In the genomic region with DNA sequence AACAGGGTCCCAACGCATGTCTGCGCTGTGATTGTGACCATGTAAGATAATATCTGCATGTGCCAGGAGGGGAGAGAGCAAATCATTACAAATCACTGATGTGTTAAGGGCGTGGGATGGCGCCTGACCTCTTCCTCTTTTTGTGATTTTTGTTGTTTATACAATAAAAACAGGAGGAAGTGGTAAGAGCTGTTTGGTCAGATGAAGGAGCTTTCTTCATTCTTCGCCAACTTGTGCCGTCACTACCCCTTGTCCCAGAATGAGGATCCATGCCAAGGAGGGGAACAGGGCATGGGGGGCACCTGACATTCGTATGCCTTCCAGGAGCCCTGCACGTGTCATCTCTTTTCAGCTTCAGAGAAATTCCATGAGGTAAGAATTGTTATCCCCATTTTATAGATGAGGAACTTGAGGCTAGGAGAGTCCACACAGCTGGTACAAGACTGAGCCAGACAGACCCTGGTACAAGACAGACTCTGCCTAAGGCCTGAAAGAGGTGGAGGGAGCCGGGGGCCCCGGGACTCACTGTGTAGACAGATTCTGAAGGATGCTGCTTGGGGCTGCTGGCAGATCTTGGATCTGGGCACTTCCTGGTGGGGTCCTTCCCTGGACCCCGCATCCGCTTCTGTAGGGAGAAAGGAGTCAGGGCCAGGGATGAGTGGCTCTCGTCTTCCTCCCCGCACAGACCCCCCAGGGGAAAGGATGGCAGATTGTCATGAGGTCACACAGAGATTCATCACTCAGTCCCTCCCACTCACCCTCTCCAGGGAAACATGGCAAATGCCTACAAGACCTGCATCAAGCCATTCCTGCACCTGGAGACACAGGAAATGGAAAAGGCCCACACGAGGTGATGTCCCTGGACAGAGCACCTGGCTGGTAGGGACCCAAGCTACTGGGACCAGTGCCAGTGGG, we compare ENCODE assay signal across 11 cellular contexts. TPM values are rescaled to one million over a fixed set of nuclear protein-coding genes. Genes with fewer than 3 reads are reported as not detected.
DNase-seq lines count a peak whose midpoint lies in the region; ATAC-seq and TF ChIP-seq lines count a peak whose summit lies in the region.
"Had no signal": no experiment of that assay in that cellular context is flagged by ENCODE, and none has a peak within 500 bp of the region (broad histone marks: within the 10 kb centered on the region; RNA-seq: fewer than 3 reads in every experiment).

No MANE protein-coding gene starts in this region.

- peaks cover 9 to 19% (median 13%) of the 10 kb centered on the region in 3 donors for H3K4me1 Mint-ChIP-seq in T-cell
- H3K4me1 Mint-ChIP-seq: neural crest cell had no signal

- DNase-seq in HCT116 (ENCODE audit: low read depth, low spot score) (no peak), T-cell (peak in 4 of 34 experiments; percentile 2 to 46 (median 9)), left kidney (ENCODE audit: low read depth, low spot score) (peak; percentile 77), NCI-H1105 (lab: John Stamatoyannopoulos, UW) (no peak)
- no peak for DNase-seq in activated CD4-positive, alpha-beta T cell treated with anti-CD3 and anti-CD28 coated beads, Interleukin-2, amount 50 U/mL, for 1 hour
- DNase-seq: activated naive CD4-positive, alpha-beta T cell treated with anti-CD3 and anti-CD28 coated beads, Interleukin-2, amount 10 ng/mL, durations not matched to agents 7 days and 5 days had no signal

- no peaks in the 10 kb centered on the region for H3K9me2 ChIP-seq in HCT116 (ENCODE audit: insufficient read depth)

- CTCF ChIA-PET in HCT116 (lab: Charles Lee) (no interaction called here), T-cell (lab: Charles Lee) (interaction anchor here in 1 of 2 donors (0.6 kb wide), 1 partner anchor 197 kb away, joined by 5 read pairs; no protein-coding TSS in a partner anchor)

- H3K27me3 Mint-ChIP-seq in T-cell, result peaks cover 0 to 2% of the 10 kb centered on the region in 2 donors

- H3K27ac Mint-ChIP-seq in T-cell, result no peak overlapping the region
- H3K27ac Mint-ChIP-seq: activated naive CD4-positive, alpha-beta T cell treated with anti-CD3 and anti-CD28 coated beads, Interleukin-2, amount 10 ng/mL, durations not matched to agents 7 days and 5 days had no signal

- TF ChIP-seq CTCF in HCT116 (IDR thresholded peaks at IDR 0.05 in 2 of 3, conservative IDR thresholded peaks at IDR 0.05 in 1 of 3; ENCODE audit: borderline replicate concordance in 1 of 3, insufficient read depth in 1 of 3, low read depth in 2 of 3, low read length in 2 of 3), result no peak

- no peak for ATAC-seq in HCT116
- peak in 2 of 4 experiments; percentile 23 to 24 for ATAC-seq in T-cell (replicated peaks in 1 of 4)
- ATAC-seq in GM21390 (IDR thresholded peaks at IDR 0.05; ENCODE audit: unreplicated experiment), result no peak
- no peak for ATAC-seq in GM19455 (IDR thresholded peaks at IDR 0.05; ENCODE audit: unreplicated experiment)

- peak overlapping the region; percentile 35 for H2AFZ ChIP-seq in HCT116 (ENCODE audit: low read depth, low read length, poor library complexity, severe bottlenecking)

- no TSS peak for BruUV-seq in HCT116 (replicated peaks; lab: Mats Ljungman, UMichigan)

- H3K9me3 Mint-ChIP-seq in T-cell, result no peaks in the 10 kb centered on the region
- H3K9me3 Mint-ChIP-seq: activated naive CD4-positive, alpha-beta T cell treated with anti-CD3 and anti-CD28 coated beads, Interleukin-2, amount 10 ng/mL, durations not matched to agents 7 days and 5 days; neural crest cell had no signal

- H3K9me3 ChIP-seq in BLaER1 (no peaks in the 10 kb centered on the region), HCT116 (ENCODE audit: control insufficient read depth in 1 of 2, insufficient read depth in 1 of 2, low read depth in 1 of 2, low read length in 2 of 2) (no peaks in the 10 kb centered on the region)

- POLR2A ChIA-PET in HCT116 (lab: Charles Lee) (no interaction called here), T-cell (lab: Charles Lee) (no interaction called here)

- H3K79me2 ChIP-seq in HCT116 (ENCODE audit: insufficient read depth, low read length), result no peaks in the 10 kb centered on the region

- TF ChIP-seq POLR2A in HCT116 (IDR thresholded peaks at IDR 0.05; ENCODE audit: borderline replicate concordance, extremely low read depth, insufficient read depth, insufficient read length), result no peak

- H3K27me3 ChIP-seq in BLaER1 (no peaks in the 10 kb centered on the region), HCT116 (ENCODE audit: insufficient read depth, low read length) (no peaks in the 10 kb centered on the region)

- intact Hi-C loops in HCT116 (cut with micrococcal nuclease), result no loop called here

- H3K36me3 ChIP-seq in BLaER1 (no peaks in the 10 kb centered on the region), HCT116 (ENCODE audit: control insufficient read depth in 1 of 2, insufficient read depth in 2 of 2, low read length in 2 of 2) (no peaks in the 10 kb centered on the region)

- peak overlapping the region; percentile 5; the same call in 1 of the 2 replicates for H3K27ac ChIP-seq in BLaER1
- no peak overlapping the region for H3K27ac ChIP-seq in HCT116 (ENCODE audit: low read depth, low read length)
- H3K27ac ChIP-seq: C4-2B had no signal

- no peak overlapping the region for H3K9ac ChIP-seq in BLaER1
- no peak overlapping the region for H3K9ac ChIP-seq in HCT116 (ENCODE audit: low read length)

- H3K4me2 ChIP-seq in BLaER1, result peak overlapping the region; percentile 71
- H3K4me2 ChIP-seq in HCT116 (ENCODE audit: low read length), result no peak overlapping the region

- peaks cover 40% of the 10 kb centered on the region for H3K4me1 ChIP-seq in BLaER1
- H3K4me1 ChIP-seq in HCT116 (ENCODE audit: control insufficient read depth in 1 of 2, insufficient read depth in 2 of 2, low read length in 2 of 2), result peaks cover 4 to 7% of the 10 kb centered on the region in 2 experiments; a peak in 3 of 4 replicates

- no peak for TF ChIP-seq RAD21 in HCT116 (IDR thresholded peaks at IDR 0.05; ENCODE audit: low read depth)

- no peaks in the 10 kb centered on the region for H3K36me3 Mint-ChIP-seq in T-cell
- H3K36me3 Mint-ChIP-seq: activated naive CD4-positive, alpha-beta T cell treated with anti-CD3 and anti-CD28 coated beads, Interleukin-2, amount 10 ng/mL, durations not matched to agents 7 days and 5 days had no signal

- no peaks in the 10 kb centered on the region for H4K20me1 ChIP-seq in BLaER1
- no peaks in the 10 kb centered on the region for H4K20me1 ChIP-seq in HCT116 (ENCODE audit: insufficient read depth)

- peak overlapping the region in 2 of 3 donors; percentile 24 to 26 for H3K4me3 Mint-ChIP-seq in T-cell
- H3K4me3 Mint-ChIP-seq: activated naive CD4-positive, alpha-beta T cell treated with anti-CD3 and anti-CD28 coated beads, Interleukin-2, amount 10 ng/mL, durations not matched to agents 7 days and 5 days; neural crest cell had no signal

- H3K4me3 ChIP-seq in BLaER1 (no peak overlapping the region), HCT116 (replicated peaks in 1 of 2; ENCODE audit: low read depth in 1 of 2, low read length in 2 of 2) (no peak overlapping the region)

- RAD21 ChIA-PET in HCT116 (lab: Charles Lee; ENCODE audit: low non-redundant PET in 1 of 2, low total read pairs in 2 of 2, uncharacterized antibody in 2 of 2, unreplicated experiment in 2 of 2), result no interaction called here

TF ChIP-seq in HCT116, 20 proteins besides CTCF, POLR2A, EP300 and RAD21:
- no peak for TF ChIP-seq ZNF274 (IDR thresholded peaks at IDR 0.05; ENCODE audit: low read depth, low read length)
- TF ChIP-seq CBX3 (IDR thresholded peaks at IDR 0.05; ENCODE audit: low read depth), result no peak
- no peak for TF ChIP-seq SRF (IDR thresholded peaks at IDR 0.05; ENCODE audit: low read depth)
- no peak for TF ChIP-seq EGR1 (IDR thresholded peaks at IDR 0.05; ENCODE audit: low read depth)
- TF ChIP-seq POLR2AphosphoS5 (IDR thresholded peaks at IDR 0.05; ENCODE audit: low read depth, low read length), result no peak
- no peak for TF ChIP-seq SIN3A (IDR thresholded peaks at IDR 0.05; ENCODE audit: low read depth)
- TF ChIP-seq, protein P1, sequence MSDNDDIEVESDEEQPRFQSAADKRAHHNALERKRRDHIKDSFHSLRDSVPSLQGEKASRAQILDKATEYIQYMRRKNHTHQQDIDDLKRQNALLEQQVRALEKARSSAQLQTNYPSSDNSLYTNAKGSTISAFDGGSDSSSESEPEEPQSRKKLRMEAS (IDR thresholded peaks at IDR 0.05), result no peak
- TF ChIP-seq, protein P2, sequence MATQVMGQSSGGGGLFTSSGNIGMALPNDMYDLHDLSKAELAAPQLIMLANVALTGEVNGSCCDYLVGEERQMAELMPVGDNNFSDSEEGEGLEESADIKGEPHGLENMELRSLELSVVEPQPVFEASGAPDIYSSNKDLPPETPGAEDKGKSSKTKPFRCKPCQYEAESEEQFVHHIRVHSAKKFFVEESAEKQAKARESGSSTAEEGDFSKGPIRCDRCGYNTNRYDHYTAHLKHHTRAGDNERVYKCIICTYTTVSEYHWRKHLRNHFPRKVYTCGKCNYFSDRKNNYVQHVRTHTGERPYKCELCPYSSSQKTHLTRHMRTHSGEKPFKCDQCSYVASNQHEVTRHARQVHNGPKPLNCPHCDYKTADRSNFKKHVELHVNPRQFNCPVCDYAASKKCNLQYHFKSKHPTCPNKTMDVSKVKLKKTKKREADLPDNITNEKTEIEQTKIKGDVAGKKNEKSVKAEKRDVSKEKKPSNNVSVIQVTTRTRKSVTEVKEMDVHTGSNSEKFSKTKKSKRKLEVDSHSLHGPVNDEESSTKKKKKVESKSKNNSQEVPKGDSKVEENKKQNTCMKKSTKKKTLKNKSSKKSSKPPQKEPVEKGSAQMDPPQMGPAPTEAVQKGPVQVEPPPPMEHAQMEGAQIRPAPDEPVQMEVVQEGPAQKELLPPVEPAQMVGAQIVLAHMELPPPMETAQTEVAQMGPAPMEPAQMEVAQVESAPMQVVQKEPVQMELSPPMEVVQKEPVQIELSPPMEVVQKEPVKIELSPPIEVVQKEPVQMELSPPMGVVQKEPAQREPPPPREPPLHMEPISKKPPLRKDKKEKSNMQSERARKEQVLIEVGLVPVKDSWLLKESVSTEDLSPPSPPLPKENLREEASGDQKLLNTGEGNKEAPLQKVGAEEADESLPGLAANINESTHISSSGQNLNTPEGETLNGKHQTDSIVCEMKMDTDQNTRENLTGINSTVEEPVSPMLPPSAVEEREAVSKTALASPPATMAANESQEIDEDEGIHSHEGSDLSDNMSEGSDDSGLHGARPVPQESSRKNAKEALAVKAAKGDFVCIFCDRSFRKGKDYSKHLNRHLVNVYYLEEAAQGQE (IDR thresholded peaks at IDR 0.05; ENCODE audit: low read depth), result no peak
- no peak for TF ChIP-seq YY1 (IDR thresholded peaks at IDR 0.05; ENCODE audit: extremely low read depth, insufficient replicate concordance, low read depth, low read length)
- TF ChIP-seq, protein P3, sequence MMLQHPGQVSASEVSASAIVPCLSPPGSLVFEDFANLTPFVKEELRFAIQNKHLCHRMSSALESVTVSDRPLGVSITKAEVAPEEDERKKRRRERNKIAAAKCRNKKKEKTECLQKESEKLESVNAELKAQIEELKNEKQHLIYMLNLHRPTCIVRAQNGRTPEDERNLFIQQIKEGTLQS (IDR thresholded peaks at IDR 0.05), result no peak

RNA-seq across cellular contexts. Expression of a gene that starts 34.6 kb away (rescaled TPM):
- 0.12 TPM for total RNA-seq in HCT116 (2021; ENCODE audit: unreplicated experiment)
- 0.01 and 0.03 TPM in 2 replicates for polyA plus RNA-seq in HCT116 (2012)
- under 1 TPM; 0.07 to 0.32 (median 0.18) TPM for total RNA-seq in T-cell
